14 cellular contexts compared by ENCODE assay signal in genomic region chr10:72170263-72170662, GRCh38. TPM values are rescaled to one million over a fixed set of nuclear protein-coding genes. Genes with fewer than 3 reads are reported as not detected.
DNase-seq lines count a peak whose midpoint lies in the region; ATAC-seq and TF ChIP-seq lines count a peak whose summit lies in the region.
"Had no signal": no experiment of that assay in that cellular context is flagged by ENCODE, and none has a peak within 500 bp of the region (broad histone marks: within the 10 kb centered on the region; RNA-seq: fewer than 3 reads in every experiment).

No MANE protein-coding gene starts in this region.

- peaks cover 7% of the 10 kb centered on the region for H3K36me3 Mint-ChIP-seq in osteocyte (ENCODE audit: unreplicated experiment)

- no peaks in the 10 kb centered on the region for H3K27me3 ChIP-seq in Panc1 (ENCODE audit: control insufficient read depth, insufficient read depth, low read length)
- H3K27me3 ChIP-seq: vagina had no signal

- peak; percentile 52 for DNase-seq in DMS79 (lab: John Stamatoyannopoulos, UW)
- no peak for DNase-seq in Panc1 (ENCODE audit: low read depth, low spot score)
- no peak for DNase-seq in epithelial cell of prostate (ENCODE audit: low read depth, low spot score)
- DNase-seq in osteocyte (ENCODE audit: extremely low spot score, unreplicated experiment) = no peak
- DNase-seq in NCI-H187 treated with DMSO at 0.1 percent for 48 hours (lab: John Stamatoyannopoulos, UW) = no peak
- no peak for DNase-seq in GM19238 (ENCODE audit: insufficient read length, low spot score)
- no peak for DNase-seq in amygdala (lab: John Stamatoyannopoulos, UW)
- DNase-seq: activated naive CD4-positive, alpha-beta T cell; NCI-H524 treated with DMSO at 0.1 percent for 48 hours; SHP77; stimulated activated CD4-positive, alpha-beta T cell treated with anti-CD3 and anti-CD28 coated beads, Interleukin-2, amount 100 ng/mL, for 24 hours had no signal

- H3K36me3 ChIP-seq in Panc1 (ENCODE audit: control insufficient read depth, insufficient read depth, low read length) = no peaks in the 10 kb centered on the region; the same call in 1 of the 2 replicates
- H3K36me3 ChIP-seq: prostate gland, vagina had no signal

- no peaks in the 10 kb centered on the region for H3K9me3 Mint-ChIP-seq in osteocyte (ENCODE audit: unreplicated experiment)

- H3K4me3 Mint-ChIP-seq in osteocyte (ENCODE audit: unreplicated experiment) = no peak overlapping the region

- CTCF ChIA-PET in Panc1 (lab: Charles Lee) = no interaction called here

- H3K27ac ChIP-seq in Panc1 (ENCODE audit: low read length) (peak overlapping the region; percentile 100), epithelial cell of prostate (peak overlapping the region; percentile 77)
- H3K27ac ChIP-seq: prostate gland, vagina had no signal

- no peaks in the 10 kb centered on the region for H3K27me3 Mint-ChIP-seq in osteocyte (ENCODE audit: unreplicated experiment)

- H3K4me1 ChIP-seq in Panc1 (ENCODE audit: control insufficient read depth, insufficient read depth, low read length) = peaks cover 83% of the 10 kb centered on the region
- H3K4me1 ChIP-seq: prostate gland had no signal

- TF ChIP-seq CTCF in Panc1 (IDR thresholded peaks at IDR 0.05) (no peak), osteocyte (IDR thresholded peaks at IDR 0.05) (no peak)

- peak; percentile 15 for ATAC-seq in Panc1
- ATAC-seq in HG03521 (IDR thresholded peaks at IDR 0.05; ENCODE audit: unreplicated experiment) = no peak

- H3K4me3 ChIP-seq in Panc1 (ENCODE audit: low read depth in 2 of 2, low read length in 2 of 2) = no peak overlapping the region
- H3K4me3 ChIP-seq: prostate gland, vagina had no signal

- H3K27ac Mint-ChIP-seq in osteocyte (ENCODE audit: unreplicated experiment) = peak overlapping the region; percentile 47

- in situ Hi-C loops in Panc1 (cut with HindIII; ENCODE audit: low pct_unique_long_range_greater_than_20kb, low sequenced_read_pairs) = no loop called here

- POLR2A ChIA-PET in Panc1 (lab: Charles Lee) = no interaction called here

- no peaks in the 10 kb centered on the region for H3K9me3 ChIP-seq in Panc1 (ENCODE audit: control insufficient read depth, insufficient read depth, low read depth, low read length)
- H3K9me3 ChIP-seq: prostate gland, vagina had no signal

- intact Hi-C loops in Panc1 (cut with micrococcal nuclease; ENCODE audit: unreplicated experiment) = loop anchor here (5.0 kb wide), 1 partner anchor 47 kb away; the partner anchor contains the start of genes ANAPC16 and ASCC1

- peaks cover 24% of the 10 kb centered on the region for H3K4me1 Mint-ChIP-seq in osteocyte (ENCODE audit: unreplicated experiment)

- no TSS peak for BruUV-seq in Panc1 (replicated peaks; lab: Mats Ljungman, UMichigan)

RNA-seq across cellular contexts. Expression of gene ANAPC16, which starts 45.5 kb away (rescaled TPM):
- 110 TPM for total RNA-seq in Panc1 (2021; ENCODE audit: unreplicated experiment)
- 77.2 TPM for polyA plus RNA-seq in Panc1 (2012; ENCODE audit: insufficient read length)
- 61.7 and 70.3 TPM in 2 replicates for total RNA-seq in osteocyte

RNA-seq across cellular contexts. Expression of gene ASCC1, which starts 45.8 kb away (rescaled TPM):
- total RNA-seq in Panc1 (2021; ENCODE audit: unreplicated experiment) = 114 TPM
- polyA plus RNA-seq in Panc1 (2012; ENCODE audit: insufficient read length) = 72.9 TPM
- 39.1 and 40.6 TPM in 2 replicates for total RNA-seq in osteocyte
